In the genomic region with DNA sequence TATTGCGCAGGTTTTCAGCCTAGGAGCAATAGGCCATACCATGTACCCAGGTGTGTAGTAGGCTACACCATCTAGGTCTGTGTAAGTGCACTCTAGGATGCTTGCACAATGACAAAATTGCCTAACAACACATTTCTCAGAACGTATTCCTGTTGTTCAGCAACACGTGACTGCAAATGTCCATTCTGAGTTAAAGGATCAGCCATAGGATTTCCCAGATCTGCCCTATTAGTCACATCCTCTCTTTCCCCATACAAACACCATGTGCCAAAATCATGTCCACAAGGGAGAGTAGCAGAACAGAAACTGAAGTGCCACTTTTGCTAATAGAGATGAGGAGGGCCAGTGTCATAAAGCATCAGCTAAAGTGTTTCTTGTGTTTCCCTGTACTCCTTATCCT, we compare ENCODE assay signal across 14 cellular contexts. TPM values are rescaled to one million over a fixed set of nuclear protein-coding genes. Genes with fewer than 3 reads are reported as not detected.
DNase-seq lines count a peak whose midpoint lies in the region; ATAC-seq and TF ChIP-seq lines count a peak whose summit lies in the region.
"Had no signal": no experiment of that assay in that cellular context is flagged by ENCODE, and none has a peak within 500 bp of the region (broad histone marks: within the 10 kb centered on the region; RNA-seq: fewer than 3 reads in every experiment).

No MANE protein-coding gene starts in this region.

- H3K9me3 Mint-ChIP-seq in activated T-cell treated with anti-CD3 and anti-CD28 coated beads, Interleukin-2, amount 50 U/mL, for 4 hours: no peaks in the 10 kb centered on the region
- H3K9me3 Mint-ChIP-seq: immature natural killer cell had no signal

- no peak overlapping the region for H3K4me3 Mint-ChIP-seq in T-helper 17 cell
- H3K4me3 Mint-ChIP-seq in activated T-cell treated with anti-CD3 and anti-CD28 coated beads, Interleukin-2, amount 50 U/mL, for 4 hours: no peak overlapping the region
- H3K4me3 Mint-ChIP-seq: immature natural killer cell had no signal

- intact Hi-C loops in Right ventricle myocardium superior (cut with DNase I): no loop called here

- DNase-seq in A172 (ENCODE audit: low spot score) (peak; percentile 64), HFF-Myc (ENCODE audit: extremely low read depth, low read depth) (peak; percentile 70), T-helper 17 cell (no peak), Right ventricle myocardium superior (no peak), DMS 273 (lab: John Stamatoyannopoulos, UW; ENCODE audit: unreplicated experiment) (no peak), UCSD-AML1 (lab: John Stamatoyannopoulos, UW; ENCODE audit: unreplicated experiment) (no peak), omental fat pad (ENCODE audit: low spot score) (no peak)
- DNase-seq in activated T-cell treated with anti-CD3 and anti-CD28 coated beads, Interleukin-2, amount 50 U/mL, for 4 hours: no peak
- DNase-seq: activated naive CD4-positive, alpha-beta T cell; immature natural killer cell; NCI-H1694 treated with DMSO at 0.1 percent for 48 hours; nucleus accumbens; stimulated activated CD4-positive, alpha-beta T cell treated with anti-CD3 and anti-CD28 coated beads, Interleukin-2, amount 100 ng/mL, for 24 hours; substantia nigra had no signal

- H3K4me3 ChIP-seq in HFF-Myc (replicated peaks; ENCODE audit: low read depth, low read length): no peak overlapping the region

- peaks cover 40% of the 10 kb centered on the region for H3K27me3 Mint-ChIP-seq in T-helper 17 cell
- peaks cover 9% of the 10 kb centered on the region for H3K27me3 Mint-ChIP-seq in activated T-cell treated with anti-CD3 and anti-CD28 coated beads, Interleukin-2, amount 50 U/mL, for 4 hours (ENCODE audit: low read depth)

- ATAC-seq in T-helper 17 cell (peak; percentile 23), Right ventricle myocardium superior (ENCODE audit: poor library complexity) (peak; percentile 65), omental fat pad (ENCODE audit: low FRiP score) (no peak)
- ATAC-seq in activated T-cell treated with anti-CD3 and anti-CD28 coated beads, Interleukin-2, amount 50 U/mL, for 4 hours: no peak

- no peak overlapping the region for H3K27ac Mint-ChIP-seq in T-helper 17 cell
- H3K27ac Mint-ChIP-seq: immature natural killer cell had no signal

- no peak for TF ChIP-seq CTCF in HFF-Myc (IDR thresholded peaks at IDR 0.05; ENCODE audit: low read depth, low read length, missing control alignments)
- TF ChIP-seq CTCF in omental fat pad (IDR thresholded peaks at IDR 0.05): no peak

- peaks cover 4% of the 10 kb centered on the region for H3K4me1 Mint-ChIP-seq in T-helper 17 cell
- H3K4me1 Mint-ChIP-seq in activated T-cell treated with anti-CD3 and anti-CD28 coated beads, Interleukin-2, amount 50 U/mL, for 4 hours (ENCODE audit: low read depth): no peaks in the 10 kb centered on the region
- H3K4me1 Mint-ChIP-seq: immature natural killer cell had no signal

- no peaks in the 10 kb centered on the region for H3K36me3 Mint-ChIP-seq in T-helper 17 cell (ENCODE audit: low read depth)
- H3K36me3 Mint-ChIP-seq in activated T-cell treated with anti-CD3 and anti-CD28 coated beads, Interleukin-2, amount 50 U/mL, for 4 hours (ENCODE audit: insufficient read depth): no peaks in the 10 kb centered on the region
- H3K36me3 Mint-ChIP-seq: immature natural killer cell had no signal

- no peaks in the 10 kb centered on the region for H3K9me3 ChIP-seq in T-helper 17 cell (ENCODE audit: control insufficient read depth, low read length, poor library complexity, severe bottlenecking)

RNA-seq across cellular contexts. Expression of gene AMPH, which starts 42.6 kb away (rescaled TPM):
- total RNA-seq in A172 (2014; rRNA removed; shearing (Covaris generic)): 12.4 and 13.4 TPM in 2 replicates
- not detected for total RNA-seq in T-helper 17 cell
- total RNA-seq in Right ventricle myocardium superior: 1.7 TPM
- total RNA-seq in activated T-cell treated with anti-CD3 and anti-CD28 coated beads, Interleukin-2, amount 50 U/mL, for 4 hours: under 1 TPM in 2 of 3 donors, not detected in 1; 0.14 to 0.15 TPM
- total RNA-seq in omental fat pad: 10 to 100 TPM in 3 of 4 donors, 1 to 10 TPM in 1; 2.8 to 41.2 (median 16.7) TPM

Comparison
In these comparisons a context has a peak if more than half of its experiments do, and no peak if none do; other contexts are left out.
1. DNase-seq: peak in A172 (single experiment) and HFF-Myc (single experiment); none in T-helper 17 cell (0 of 3), Right ventricle myocardium superior (single experiment), DMS 273 (single experiment), activated T-cell treated with anti-CD3 and anti-CD28 coated beads, Interleukin-2, amount 50 U/mL, for 4 hours (single experiment), UCSD-AML1 (single experiment) and omental fat pad (single experiment).
2. ATAC-seq: peak in T-helper 17 cell (single experiment) and Right ventricle myocardium superior (single experiment); none in activated T-cell treated with anti-CD3 and anti-CD28 coated beads, Interleukin-2, amount 50 U/mL, for 4 hours (0 of 2) and omental fat pad (single experiment).